In the genomic region with DNA sequence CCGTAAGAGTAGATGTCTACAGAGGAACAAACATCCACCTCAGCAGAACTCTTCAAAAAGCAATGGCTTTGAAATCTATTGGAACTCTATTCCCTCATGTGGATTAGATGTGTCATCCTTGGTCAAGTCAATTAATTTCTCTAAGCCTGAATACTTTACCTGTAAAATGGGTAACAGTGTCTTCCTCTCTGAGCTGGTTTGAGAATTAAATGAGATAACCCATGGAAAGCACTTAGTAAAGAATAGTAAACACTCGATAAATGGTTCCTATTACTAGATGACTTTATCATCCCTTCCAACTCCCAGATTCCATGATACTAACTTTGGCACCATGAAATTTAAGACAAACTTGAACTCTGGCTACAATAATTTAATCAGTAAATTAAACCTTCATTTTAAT, we compare ENCODE assay signal across 30 cellular contexts.
"Had no signal": no experiment of that assay in that cellular context is flagged by ENCODE, and none has a peak within 500 bp of the region (broad histone marks: within the 10 kb centered on the region; RNA-seq: fewer than 3 reads in every experiment).

No MANE protein-coding gene starts in this region.

- H3K9me3 ChIP-seq: ovary, psoas muscle, right lobe of liver, sigmoid colon, suprapubic skin, testis, tibial artery, transverse colon, upper lobe of right lung, uterus had no signal

- H3K27ac ChIP-seq: neural progenitor cell, ovary, parathyroid adenoma, psoas muscle, right lobe of liver, sigmoid colon, suprapubic skin, testis, tibial artery, transverse colon, upper lobe of right lung, uterus had no signal

- H3K4me1 ChIP-seq: neural progenitor cell, parathyroid adenoma, psoas muscle, right lobe of liver, sigmoid colon, suprapubic skin, testis, tibial artery, upper lobe of right lung, uterus had no signal

- H3K36me3 ChIP-seq: neural progenitor cell, ovary, right lobe of liver, sigmoid colon, suprapubic skin, tibial artery, upper lobe of right lung, uterus had no signal

- H3K27me3 Mint-ChIP-seq: stimulated activated naive CD8-positive, alpha-beta T cell treated with anti-CD3 and anti-CD28 coated beads, Interleukin-15, amount 100 ng/mL, for 72 hours had no signal

- ATAC-seq: natural killer cell; psoas muscle; right cardiac atrium; right lobe of liver; stimulated activated memory B cell treated with anti-CD40 and anti-IgM and Interleukin-4, amounts not matched to agents 10 μg/mL and 1 μg/mL and 100 μg/mL, for 72 hours; stimulated activated naive CD8-positive, alpha-beta T cell treated with anti-CD3 and anti-CD28 coated beads, Interleukin-15, amount 100 ng/mL, for 72 hours; stimulated activated naive CD8-positive, alpha-beta T cell treated with anti-CD3 and anti-CD28 coated beads, Interleukin-15, Interleukin-2, amounts not matched to agents 100 U/mL and 50 U/mL, for 24 hours; upper lobe of right lung had no signal

- H3K4me3 Mint-ChIP-seq: natural killer cell; nephron; neural progenitor cell; stimulated activated memory B cell treated with anti-CD40 and anti-IgM and Interleukin-4, amounts not matched to agents 10 μg/mL and 1 μg/mL and 100 μg/mL, for 72 hours; stimulated activated naive CD8-positive, alpha-beta T cell treated with anti-CD3 and anti-CD28 coated beads, Interleukin-15, amount 100 ng/mL, for 72 hours; type B pancreatic cell had no signal

- H3K4me1 Mint-ChIP-seq: nephron; neural progenitor cell; stimulated activated memory B cell treated with anti-CD40 and anti-IgM and Interleukin-4, amounts not matched to agents 10 μg/mL and 1 μg/mL and 100 μg/mL, for 72 hours; stimulated activated naive CD8-positive, alpha-beta T cell treated with anti-CD3 and anti-CD28 coated beads, Interleukin-15, amount 100 ng/mL, for 72 hours had no signal

- H3K36me3 Mint-ChIP-seq: neural progenitor cell; stimulated activated memory B cell treated with anti-CD40 and anti-IgM and Interleukin-4, amounts not matched to agents 10 μg/mL and 1 μg/mL and 100 μg/mL, for 72 hours; type B pancreatic cell had no signal

- H3K9me3 Mint-ChIP-seq: natural killer cell; nephron; neural progenitor cell; stimulated activated memory B cell treated with anti-CD40 and anti-IgM and Interleukin-4, amounts not matched to agents 10 μg/mL and 1 μg/mL and 100 μg/mL, for 72 hours; stimulated activated naive CD8-positive, alpha-beta T cell treated with anti-CD3 and anti-CD28 coated beads, Interleukin-15, amount 100 ng/mL, for 72 hours; type B pancreatic cell had no signal

- DNase-seq: natural killer cell; occipital lobe; ovary; posterior cingulate gyrus; psoas muscle; right cardiac atrium; right lobe of liver; sigmoid colon; small intestine; stimulated activated CD4-positive, alpha-beta T cell treated with anti-CD3 and anti-CD28 coated beads, Interleukin-15, amount 100 ng/mL, for 24 hours; stimulated activated CD4-positive, alpha-beta T cell treated with anti-CD3 and anti-CD28 coated beads, Interleukin-2, amount 100 ng/mL, for 24 hours; stimulated activated CD4-positive, alpha-beta T cell treated with anti-CD3 and anti-CD28 coated beads, Interleukin-2, amount 100 ng/mL, for 48 hours; stimulated activated CD4-positive, alpha-beta T cell treated with anti-CD3 and anti-CD28 coated beads, Interleukin-4, amount 100 ng/mL, for 24 hours; stimulated activated CD8-positive, alpha-beta memory T cell treated with anti-CD3 and anti-CD28 coated beads, Interleukin-4, amount 100 ng/mL, for 48 hours; stimulated activated naive CD4-positive, alpha-beta T cell; stimulated activated naive CD8-positive, alpha-beta T cell treated with anti-CD3 and anti-CD28 coated beads, Interleukin-15, amount 100 ng/mL, for 72 hours; stimulated activated naive CD8-positive, alpha-beta T cell treated with anti-CD3 and anti-CD28 coated beads, Interleukin-15, Interleukin-2, amounts not matched to agents 100 U/mL and 50 U/mL, for 24 hours; substantia nigra; testis; tibial artery; transverse colon; upper lobe of right lung; uterus had no signal

- H3K4me3 ChIP-seq: neural progenitor cell, ovary, psoas muscle, right lobe of liver, sigmoid colon, suprapubic skin, testis, tibial artery, transverse colon, upper lobe of right lung, uterus had no signal

- H3K27ac Mint-ChIP-seq: neural progenitor cell; progenitor cell of endocrine pancreas; stimulated activated memory B cell treated with anti-CD40 and anti-IgM and Interleukin-4, amounts not matched to agents 10 μg/mL and 1 μg/mL and 100 μg/mL, for 72 hours; stimulated activated naive CD8-positive, alpha-beta T cell treated with anti-CD3 and anti-CD28 coated beads, Interleukin-15, amount 100 ng/mL, for 72 hours; type B pancreatic cell had no signal
